In genomic region chr6:107977283-107977682, GRCh38 we compare ENCODE assay signal across 9 cellular contexts. TPM values are rescaled to one million over a fixed set of nuclear protein-coding genes. Genes with fewer than 3 reads are reported as not detected.
DNase-seq lines count a peak whose midpoint lies in the region; ATAC-seq and TF ChIP-seq lines count a peak whose summit lies in the region.
"Had no signal": no experiment of that assay in that cellular context is flagged by ENCODE, and none has a peak within 500 bp of the region (broad histone marks: within the 10 kb centered on the region; RNA-seq: fewer than 3 reads in every experiment).

No MANE protein-coding gene starts in this region.

- no peak for TF ChIP-seq EP300 in tibial nerve (IDR thresholded peaks at IDR 0.05)

- H3K27me3 ChIP-seq in OCI-LY1 (ENCODE audit: insufficient read depth, low read length): no peaks in the 10 kb centered on the region
- H3K27me3 ChIP-seq in tibial nerve: no peaks in the 10 kb centered on the region

- 8 to 14% methylated on average over 1 of the region's 1 CpG for WGBS in tibial nerve, 2 donors

- POLR2A ChIA-PET in activated CD8-positive, alpha-beta T cell treated with anti-CD3 and anti-CD28 coated beads for 36 hours (lab: Charles Lee): no interaction called here
- POLR2A ChIA-PET in activated CD8-positive, alpha-beta T cell treated with anti-CD3 and anti-CD28 coated beads, Interleukin-2, amount 10 ng/mL, durations not matched to agents 7 days and 5 days (lab: Charles Lee): no interaction called here

- H3K4me1 Mint-ChIP-seq in activated CD8-positive, alpha-beta T cell treated with anti-CD3 and anti-CD28 coated beads for 36 hours (ENCODE audit: low read depth): no peaks in the 10 kb centered on the region
- H3K4me1 Mint-ChIP-seq in activated CD8-positive, alpha-beta T cell treated with anti-CD3 and anti-CD28 coated beads, Interleukin-2, amount 10 ng/mL, durations not matched to agents 7 days and 5 days (ENCODE audit: low read depth): peaks cover 21% of the 10 kb centered on the region

- no peak overlapping the region for H3K4me2 ChIP-seq in OCI-LY1 (ENCODE audit: low read length)

- H3K36me3 ChIP-seq in OCI-LY1 (ENCODE audit: insufficient read depth, low read length): no peaks in the 10 kb centered on the region
- H3K36me3 ChIP-seq in tibial nerve: no peaks in the 10 kb centered on the region

- H3K27ac Mint-ChIP-seq in activated CD8-positive, alpha-beta T cell treated with anti-CD3 and anti-CD28 coated beads for 36 hours: no peak overlapping the region
- H3K27ac Mint-ChIP-seq in activated CD8-positive, alpha-beta T cell treated with anti-CD3 and anti-CD28 coated beads, Interleukin-2, amount 10 ng/mL, durations not matched to agents 7 days and 5 days: no peak overlapping the region
- H3K27ac Mint-ChIP-seq: T-helper 1 cell treated with Interleukin-12 subunit alpha and Interleukin-12 subunit beta and Interleukin-4 antibody, amounts not matched to agents 30 μg/mL and 1 μg/mL, for 36 hours had no signal

- peak; percentile 44 for TF ChIP-seq CTCF in activated CD8-positive, alpha-beta T cell treated with anti-CD3 and anti-CD28 coated beads for 36 hours (IDR thresholded peaks at IDR 0.05)
- peak; percentile 38; the same call in 1 of the 2 replicates for TF ChIP-seq CTCF in OCI-LY1 (IDR thresholded peaks at IDR 0.05; ENCODE audit: low read length)
- peak; percentile 48 for TF ChIP-seq CTCF in fibroblast of mammary gland (conservative IDR thresholded peaks at IDR 0.05; ENCODE audit: control insufficient read depth, insufficient read depth, low read depth, low read length)
- peak in 3 of 5 experiments; percentile 21 to 54 (median 23) for TF ChIP-seq CTCF in tibial nerve (IDR thresholded peaks at IDR 0.05)

- H3K9me2 ChIP-seq in OCI-LY1 (ENCODE audit: low read depth, low read length): no peaks in the 10 kb centered on the region

- H4K20me1 ChIP-seq in OCI-LY1 (ENCODE audit: insufficient read depth, low read length): no peaks in the 10 kb centered on the region

- CTCF ChIA-PET in activated CD8-positive, alpha-beta T cell treated with anti-CD3 and anti-CD28 coated beads for 36 hours (lab: Charles Lee): interaction anchor here (1.7 kb wide), 1 partner anchor 72 kb away, joined by 7 read pairs; no protein-coding TSS in a partner anchor
- CTCF ChIA-PET in activated CD8-positive, alpha-beta T cell treated with anti-CD3 and anti-CD28 coated beads, Interleukin-2, amount 10 ng/mL, durations not matched to agents 7 days and 5 days (lab: Charles Lee): interaction anchor here (0.7 kb wide), 1 partner anchor 35 kb away, joined by 3 read pairs; no protein-coding TSS in a partner anchor

- H3K4me3 Mint-ChIP-seq in activated CD8-positive, alpha-beta T cell treated with anti-CD3 and anti-CD28 coated beads for 36 hours: no peak overlapping the region
- no peak overlapping the region for H3K4me3 Mint-ChIP-seq in activated CD8-positive, alpha-beta T cell treated with anti-CD3 and anti-CD28 coated beads, Interleukin-2, amount 10 ng/mL, durations not matched to agents 7 days and 5 days
- H3K4me3 Mint-ChIP-seq: T-helper 1 cell treated with Interleukin-12 subunit alpha and Interleukin-12 subunit beta and Interleukin-4 antibody, amounts not matched to agents 30 μg/mL and 1 μg/mL, for 36 hours had no signal

- no peaks in the 10 kb centered on the region for H3K79me2 ChIP-seq in OCI-LY1 (ENCODE audit: insufficient read depth, low read length)

- DNase-seq in activated CD8-positive, alpha-beta T cell treated with anti-CD3 and anti-CD28 coated beads for 36 hours: no peak
- DNase-seq in activated CD8-positive, alpha-beta T cell treated with anti-CD3 and anti-CD28 coated beads, Interleukin-2, amount 10 ng/mL, durations not matched to agents 7 days and 5 days: no peak
- peak; percentile 51 for DNase-seq in fibroblast of mammary gland (ENCODE audit: low read depth)
- no peak for DNase-seq in tibial nerve (ENCODE audit: low spot score in 2 of 2)
- no peak for DNase-seq in iPS-NIHi11 (ENCODE audit: low spot score)

- ATAC-seq in activated CD8-positive, alpha-beta T cell treated with anti-CD3 and anti-CD28 coated beads for 36 hours: no peak
- no peak for ATAC-seq in activated CD8-positive, alpha-beta T cell treated with anti-CD3 and anti-CD28 coated beads, Interleukin-2, amount 10 ng/mL, durations not matched to agents 7 days and 5 days
- ATAC-seq in HG02759 (IDR thresholded peaks at IDR 0.05; ENCODE audit: unreplicated experiment): no peak
- no peak for ATAC-seq in GM21526 (IDR thresholded peaks at IDR 0.05; ENCODE audit: low FRiP score, unreplicated experiment)

- H3K4me3 ChIP-seq in OCI-LY1 (ENCODE audit: low read depth, low read length, poor library complexity, severe bottlenecking) (no peak overlapping the region), fibroblast of mammary gland (ENCODE audit: control insufficient read depth, low read depth, low read length) (no peak overlapping the region), tibial nerve (no peak overlapping the region)

- no peaks in the 10 kb centered on the region for H3K4me1 ChIP-seq in OCI-LY1 (ENCODE audit: insufficient read depth, low read length, severe bottlenecking)
- no peaks in the 10 kb centered on the region for H3K4me1 ChIP-seq in tibial nerve

- H3K27ac ChIP-seq in OCI-LY1 (ENCODE audit: low read depth, low read length, poor library complexity, severe bottlenecking) (no peak overlapping the region), tibial nerve (no peak overlapping the region)

- no peak for TF ChIP-seq POLR2A in tibial nerve (IDR thresholded peaks at IDR 0.05)

- H3K9ac ChIP-seq in OCI-LY1 (ENCODE audit: low read length): no peak overlapping the region

- intact Hi-C loops in activated CD8-positive, alpha-beta T cell treated with anti-CD3 and anti-CD28 coated beads for 36 hours (cut with micrococcal nuclease): no loop called here

- H3K27me3 Mint-ChIP-seq in activated CD8-positive, alpha-beta T cell treated with anti-CD3 and anti-CD28 coated beads for 36 hours: no peaks in the 10 kb centered on the region
- H3K27me3 Mint-ChIP-seq in activated CD8-positive, alpha-beta T cell treated with anti-CD3 and anti-CD28 coated beads, Interleukin-2, amount 10 ng/mL, durations not matched to agents 7 days and 5 days (ENCODE audit: low read depth): peaks cover 11% of the 10 kb centered on the region

- H3K36me3 Mint-ChIP-seq in activated CD8-positive, alpha-beta T cell treated with anti-CD3 and anti-CD28 coated beads for 36 hours (ENCODE audit: low read depth): no peaks in the 10 kb centered on the region
- no peaks in the 10 kb centered on the region for H3K36me3 Mint-ChIP-seq in activated CD8-positive, alpha-beta T cell treated with anti-CD3 and anti-CD28 coated beads, Interleukin-2, amount 10 ng/mL, durations not matched to agents 7 days and 5 days (ENCODE audit: low read depth)

- no peak overlapping the region for H2AFZ ChIP-seq in OCI-LY1 (ENCODE audit: low read length)

- H3K9me3 ChIP-seq in OCI-LY1 (ENCODE audit: low read length) (no peaks in the 10 kb centered on the region), tibial nerve (no peaks in the 10 kb centered on the region)

- no peaks in the 10 kb centered on the region for H3F3A ChIP-seq in OCI-LY1 (ENCODE audit: insufficient read depth, low read length)

- H3K9me3 Mint-ChIP-seq in activated CD8-positive, alpha-beta T cell treated with anti-CD3 and anti-CD28 coated beads for 36 hours: no peaks in the 10 kb centered on the region
- H3K9me3 Mint-ChIP-seq in activated CD8-positive, alpha-beta T cell treated with anti-CD3 and anti-CD28 coated beads, Interleukin-2, amount 10 ng/mL, durations not matched to agents 7 days and 5 days (ENCODE audit: insufficient read depth): no peaks in the 10 kb centered on the region
- H3K9me3 Mint-ChIP-seq: T-helper 1 cell treated with Interleukin-12 subunit alpha and Interleukin-12 subunit beta and Interleukin-4 antibody, amounts not matched to agents 30 μg/mL and 1 μg/mL, for 36 hours had no signal

RNA-seq across cellular contexts. Expression of gene SEC63, which starts 19.3 kb away (rescaled TPM):
- total RNA-seq in activated CD8-positive, alpha-beta T cell treated with anti-CD3 and anti-CD28 coated beads for 36 hours: 10 to 100 TPM; 89.9 to 90.7 TPM
- 10 to 100 TPM; 60.4 to 72.6 TPM for total RNA-seq in activated CD8-positive, alpha-beta T cell treated with anti-CD3 and anti-CD28 coated beads, Interleukin-2, amount 10 ng/mL, durations not matched to agents 7 days and 5 days
- total RNA-seq in tibial nerve: 10 to 100 TPM; 32.6 to 84.0 (median 44.5) TPM
